Comparison of ENCODE assay signal across 1 cellular context in the genomic region with DNA sequence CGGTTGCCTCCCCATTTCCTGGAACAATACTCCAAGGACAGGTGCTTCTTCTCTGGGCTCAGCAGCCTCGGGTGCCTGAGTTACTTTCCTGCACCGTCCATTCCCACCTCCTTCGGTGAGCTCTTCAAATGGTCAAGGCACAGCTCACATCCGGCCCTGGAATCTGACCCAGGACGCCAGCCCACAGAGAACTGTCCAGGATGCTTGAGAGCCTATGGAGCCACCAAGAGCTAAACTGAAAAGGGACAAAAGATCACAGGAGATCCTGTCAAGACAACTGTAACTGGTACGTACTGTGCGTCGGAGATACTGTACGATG.
TF ChIP-seq lines count a peak whose summit lies in the region.

No MANE protein-coding gene starts in this region.

TF ChIP-seq in IMR-90, 13 proteins besides CTCF, POLR2A, EP300 and RAD21 (continued from another document):
- TF ChIP-seq, protein P1, sequence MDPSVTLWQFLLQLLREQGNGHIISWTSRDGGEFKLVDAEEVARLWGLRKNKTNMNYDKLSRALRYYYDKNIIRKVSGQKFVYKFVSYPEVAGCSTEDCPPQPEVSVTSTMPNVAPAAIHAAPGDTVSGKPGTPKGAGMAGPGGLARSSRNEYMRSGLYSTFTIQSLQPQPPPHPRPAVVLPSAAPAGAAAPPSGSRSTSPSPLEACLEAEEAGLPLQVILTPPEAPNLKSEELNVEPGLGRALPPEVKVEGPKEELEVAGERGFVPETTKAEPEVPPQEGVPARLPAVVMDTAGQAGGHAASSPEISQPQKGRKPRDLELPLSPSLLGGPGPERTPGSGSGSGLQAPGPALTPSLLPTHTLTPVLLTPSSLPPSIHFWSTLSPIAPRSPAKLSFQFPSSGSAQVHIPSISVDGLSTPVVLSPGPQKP (IDR thresholded peaks at IDR 0.05; ENCODE audit: borderline replicate concordance, low read depth, low read length), result no peak
- TF ChIP-seq RFX5 (IDR thresholded peaks at IDR 0.05; ENCODE audit: low read depth, low read length) (no peak), NFE2L2 (IDR thresholded peaks at IDR 0.05; ENCODE audit: low read depth, low read length) (no peak), FOS (IDR thresholded peaks at IDR 0.05; ENCODE audit: low read depth, low read length) (no peak), CHD1 (IDR thresholded peaks at IDR 0.05; ENCODE audit: low read depth, low read length) (no peak), BHLHE40 (IDR thresholded peaks at IDR 0.05; ENCODE audit: low read depth, low read length) (no peak), CEBPB (IDR thresholded peaks at IDR 0.05; ENCODE audit: low read depth, low read length) (no peak), SMC3 (IDR thresholded peaks at IDR 0.05; ENCODE audit: low read depth, low read length) (no peak), RCOR1 (IDR thresholded peaks at IDR 0.05; ENCODE audit: insufficient replicate concordance, low read length) (no peak), MAZ (IDR thresholded peaks at IDR 0.05; ENCODE audit: borderline replicate concordance, low read depth, low read length) (no peak), MAFK (IDR thresholded peaks at IDR 0.05; ENCODE audit: low read depth, low read length) (no peak)
- TF ChIP-seq, protein P2, sequence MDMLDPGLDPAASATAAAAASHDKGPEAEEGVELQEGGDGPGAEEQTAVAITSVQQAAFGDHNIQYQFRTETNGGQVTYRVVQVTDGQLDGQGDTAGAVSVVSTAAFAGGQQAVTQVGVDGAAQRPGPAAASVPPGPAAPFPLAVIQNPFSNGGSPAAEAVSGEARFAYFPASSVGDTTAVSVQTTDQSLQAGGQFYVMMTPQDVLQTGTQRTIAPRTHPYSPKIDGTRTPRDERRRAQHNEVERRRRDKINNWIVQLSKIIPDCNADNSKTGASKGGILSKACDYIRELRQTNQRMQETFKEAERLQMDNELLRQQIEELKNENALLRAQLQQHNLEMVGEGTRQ (IDR thresholded peaks at IDR 0.05; ENCODE audit: low read depth, low read length), result no peak
TF ChIP-seq in IMR-90: peak in this region for 0.
